ENCODE assay signal across 24 cellular contexts in the genomic region with DNA sequence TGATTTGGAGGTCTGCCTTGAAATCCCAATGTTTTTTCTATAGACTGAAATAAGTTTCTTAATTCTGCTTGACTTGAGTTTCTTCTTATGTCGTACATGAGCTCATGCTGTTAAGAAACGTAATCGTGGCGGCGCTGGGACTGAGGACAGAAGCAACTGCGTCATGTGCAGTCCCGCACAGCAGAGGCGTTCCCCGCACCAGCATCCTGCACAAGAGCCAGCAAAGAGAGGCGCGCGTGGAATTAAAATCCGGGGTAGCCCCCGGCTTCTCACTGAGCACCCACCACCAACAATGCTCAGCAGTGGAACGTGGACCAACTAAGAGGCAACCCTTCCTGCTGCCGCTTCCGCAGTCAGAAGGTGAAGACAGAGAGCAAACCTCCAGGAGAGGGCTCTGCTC.
"Had no signal": no experiment of that assay in that cellular context is flagged by ENCODE, and none has a peak within 500 bp of the region (broad histone marks: within the 10 kb centered on the region; RNA-seq: fewer than 3 reads in every experiment).

No MANE protein-coding gene starts in this region.

- H3K27ac ChIP-seq: neural progenitor cell, ovary, parathyroid adenoma, right atrium auricular region, right lobe of liver, sigmoid colon, stomach, tibial artery, transverse colon, upper lobe of right lung, vagina had no signal

- H3K36me3 ChIP-seq: neural progenitor cell, ovary, right atrium auricular region, right lobe of liver, sigmoid colon, stomach, tibial artery, transverse colon, upper lobe of right lung, vagina had no signal

- H3K27me3 ChIP-seq: neural progenitor cell, ovary, right atrium auricular region, right lobe of liver, sigmoid colon, stomach, tibial artery, transverse colon, upper lobe of right lung, vagina had no signal

- H3K4me1 ChIP-seq: parathyroid adenoma, right atrium auricular region, right lobe of liver, sigmoid colon, stomach, tibial artery, transverse colon, upper lobe of right lung, vagina had no signal

- H3K4me3 ChIP-seq: neural progenitor cell, ovary, right atrium auricular region, right lobe of liver, sigmoid colon, stomach, tibial artery, transverse colon, upper lobe of right lung, vagina had no signal

- DNase-seq: naive thymus-derived CD4-positive, alpha-beta T cell; natural killer cell; occipital lobe; ovary; posterior cingulate gyrus; retina; right lobe of liver; sigmoid colon; small intestine; stimulated activated CD4-positive, alpha-beta T cell treated with anti-CD3 and anti-CD28 coated beads, Interleukin-15, amount 100 ng/mL, for 24 hours; stimulated activated CD4-positive, alpha-beta T cell treated with anti-CD3 and anti-CD28 coated beads, Interleukin-2, amount 100 ng/mL, for 24 hours; stimulated activated CD4-positive, alpha-beta T cell treated with anti-CD3 and anti-CD28 coated beads, Interleukin-2, amount 100 ng/mL, for 48 hours; stimulated activated CD4-positive, alpha-beta T cell treated with anti-CD3 and anti-CD28 coated beads, Interleukin-4, amount 100 ng/mL, for 24 hours; stimulated activated naive B cell treated with anti-CD40 and anti-IgM and Interleukin-4, amounts not matched to agents 10 μg/mL and 1 μg/mL and 100 μg/mL, for 72 hours; stimulated activated naive CD4-positive, alpha-beta T cell treated with Interleukin-2 at 50 U/mL for 16 hours; stomach; tibial artery; transverse colon; upper lobe of right lung had no signal

- ATAC-seq: naive thymus-derived CD4-positive, alpha-beta T cell; natural killer cell; right lobe of liver; stimulated activated effector memory CD8-positive, alpha-beta T cell treated with anti-CD3 and anti-CD28 coated beads, Interleukin-12 subunit alpha, Interleukin-12 subunit beta, amount 100 ng/mL, for 72 hours; stimulated activated naive B cell treated with anti-CD40 and anti-IgM and Interleukin-4, amounts not matched to agents 10 μg/mL and 1 μg/mL and 100 μg/mL, for 72 hours; upper lobe of right lung had no signal

- H3K9me3 ChIP-seq: ovary, right atrium auricular region, right lobe of liver, tibial artery, upper lobe of right lung, vagina had no signal
